ENCODE assay signal across 8 cellular contexts in the genomic region with DNA sequence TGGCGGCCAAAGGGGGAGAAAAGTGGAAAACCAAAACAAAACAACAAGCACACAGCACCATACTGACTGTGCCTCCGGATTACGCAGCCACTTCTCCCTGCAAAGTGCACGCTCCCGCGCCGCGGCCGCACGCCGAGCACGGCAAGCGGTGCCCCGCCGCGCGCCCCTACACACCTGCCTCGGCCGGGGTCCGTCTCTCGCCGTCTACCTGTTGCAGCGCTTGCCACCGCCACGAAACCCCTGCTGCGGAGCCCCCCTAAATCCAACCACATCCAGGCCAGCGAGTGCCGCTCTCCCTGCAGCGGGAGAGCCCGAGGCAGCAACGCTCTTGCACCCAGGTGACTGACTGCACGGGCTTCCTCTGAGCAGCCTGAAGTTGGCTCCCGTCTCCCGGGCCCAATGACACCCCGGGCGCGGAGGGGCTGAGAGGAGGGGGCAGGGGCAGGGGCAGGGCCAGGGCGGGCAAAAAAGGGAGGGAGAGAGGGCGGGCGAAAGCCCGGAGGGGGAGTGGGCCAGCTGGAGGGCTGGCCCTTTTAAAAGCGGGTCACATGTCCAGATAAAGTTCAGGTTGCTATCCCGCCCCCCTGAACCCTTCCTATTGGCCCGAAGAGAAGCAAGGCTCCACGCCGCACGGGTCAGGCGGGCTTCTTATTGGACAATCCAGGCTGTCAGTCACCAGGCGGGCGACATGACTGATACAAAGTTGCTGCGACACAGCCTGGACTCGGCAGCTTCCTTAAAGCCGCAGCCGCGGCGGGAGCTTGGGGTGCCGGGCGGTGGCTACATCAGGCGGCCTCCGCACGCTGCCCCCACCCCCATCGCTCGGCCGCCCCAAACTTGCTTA.
DNase-seq lines count a peak whose midpoint lies in the region; ATAC-seq lines count a peak whose summit lies in the region.

A gene (minus strand): TSS at position 429 of the 844 bp plus-strand sequence.

- H3K9me3 ChIP-seq in BLaER1: no peaks in the 10 kb centered on the region

- peaks cover 77% of the 10 kb centered on the region for H3K27me3 Mint-ChIP-seq in dendritic cell treated with granulocyte-macrophage colony-stimulating factor and Interleukin-4, amounts not matched to agents 40 ng/mL and 50 ng/mL, for 4 days

- peak within 1 kb of the TSS; percentile 80 for H3K4me3 ChIP-seq in BLaER1

- peak within 1 kb of the TSS; percentile 98 for H3K4me3 Mint-ChIP-seq in dendritic cell treated with granulocyte-macrophage colony-stimulating factor and Interleukin-4, amounts not matched to agents 40 ng/mL and 50 ng/mL, for 4 days

- H3K9me3 Mint-ChIP-seq in dendritic cell treated with granulocyte-macrophage colony-stimulating factor and Interleukin-4, amounts not matched to agents 40 ng/mL and 50 ng/mL, for 4 days: no peaks in the 10 kb centered on the region

- H3K27ac ChIP-seq in BLaER1: peak within 1 kb of the TSS; percentile 50; the same call in 1 of the 2 replicates

- peak; percentile 99 for ATAC-seq in HG03457 (IDR thresholded peaks at IDR 0.05; ENCODE audit: unreplicated experiment)

- peak; percentile 95 for DNase-seq in GM19240 (ENCODE audit: insufficient read length, low spot score)
- DNase-seq in NCI-H526 (lab: John Stamatoyannopoulos, UW): peak; percentile 97 to 98
- DNase-seq in activated CD4-positive, alpha-beta T cell treated with anti-CD3 and anti-CD28 coated beads, Interleukin-2, amount 50 U/mL, for 24 hours (ENCODE audit: low read depth in 1 of 2, low spot score in 1 of 2): peak; percentile 83 to 96
- DNase-seq in left kidney (ENCODE audit: low read depth, low spot score): peak; percentile 100
- DNase-seq in stimulated activated CD4-positive, alpha-beta T cell treated with anti-CD3 and anti-CD28 coated beads, Interleukin-1b, Interleukin-23, amount 100 ng/mL, for 48 hours: peak; percentile 97

- peaks cover 34% of the 10 kb centered on the region for H3K4me1 Mint-ChIP-seq in dendritic cell treated with granulocyte-macrophage colony-stimulating factor and Interleukin-4, amounts not matched to agents 40 ng/mL and 50 ng/mL, for 4 days (ENCODE audit: low read depth)

- peaks cover 13% of the 10 kb centered on the region for H3K36me3 Mint-ChIP-seq in dendritic cell treated with granulocyte-macrophage colony-stimulating factor and Interleukin-4, amounts not matched to agents 40 ng/mL and 50 ng/mL, for 4 days (ENCODE audit: low read depth)

- H3K36me3 ChIP-seq in BLaER1: no peaks in the 10 kb centered on the region

- H3K27ac Mint-ChIP-seq in dendritic cell treated with granulocyte-macrophage colony-stimulating factor and Interleukin-4, amounts not matched to agents 40 ng/mL and 50 ng/mL, for 4 days: peak within 1 kb of the TSS; percentile 94

- H4K20me1 ChIP-seq in BLaER1: peaks cover 37% of the 10 kb centered on the region

- H3K27me3 ChIP-seq in BLaER1: peaks cover 78% of the 10 kb centered on the region

- intact Hi-C loops in dendritic cell treated with granulocyte-macrophage colony-stimulating factor and Interleukin-4, amounts not matched to agents 40 ng/mL and 50 ng/mL, for 4 days (cut with micrococcal nuclease): no loop called here

- peak within 1 kb of the TSS; percentile 76 for H3K9ac ChIP-seq in BLaER1

- peaks cover 32% of the 10 kb centered on the region for H3K4me1 ChIP-seq in BLaER1

- peak within 1 kb of the TSS; percentile 99 for H3K4me2 ChIP-seq in BLaER1

Comparison
In these comparisons a context has a peak if more than half of its experiments do, and no peak if none do; other contexts are left out.
1. Peak in every context shown above with its lines: DNase-seq, ATAC-seq, H3K4me3 ChIP-seq and H3K27ac ChIP-seq.